In the genomic region with DNA sequence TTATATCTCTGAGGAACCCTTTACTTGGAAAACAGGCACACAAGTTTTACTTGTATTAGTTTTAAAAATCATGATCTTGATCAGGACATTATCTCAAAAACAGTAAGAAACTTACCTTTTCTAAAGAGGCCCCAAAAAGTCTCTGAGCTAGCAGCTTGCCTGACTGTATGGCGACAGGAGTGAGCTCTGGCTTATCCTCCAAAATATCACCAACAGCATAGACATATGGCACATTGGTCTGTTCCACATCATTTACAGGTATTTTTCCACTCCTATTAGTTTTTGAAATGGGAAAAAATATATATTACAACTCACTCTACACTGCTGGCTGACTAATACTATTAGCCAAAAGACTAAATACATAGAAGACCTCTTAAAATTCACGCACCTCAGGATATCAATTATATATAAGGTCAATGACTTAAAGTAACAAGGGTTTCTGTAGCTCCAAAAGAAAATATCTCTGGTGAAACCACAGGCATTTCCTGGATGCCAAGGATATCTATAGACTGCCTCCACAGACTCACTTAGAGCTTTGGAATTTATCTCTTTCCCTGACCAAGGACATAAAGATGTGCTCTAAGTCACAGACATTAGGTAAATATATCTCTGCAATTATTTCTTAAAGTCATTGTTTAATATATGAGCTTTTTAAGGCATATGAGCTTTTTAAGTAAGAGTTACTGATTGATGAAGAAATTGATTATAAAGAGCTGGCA, we compare ENCODE assay signal across 19 cellular contexts. TPM values are rescaled to one million over a fixed set of nuclear protein-coding genes. Genes with fewer than 3 reads are reported as not detected.
DNase-seq lines count a peak whose midpoint lies in the region; ATAC-seq, FAIRE-seq and TF ChIP-seq lines count a peak whose summit lies in the region.
"Had no signal": no experiment of that assay in that cellular context is flagged by ENCODE, and none has a peak within 500 bp of the region (broad histone marks: within the 10 kb centered on the region; RNA-seq: fewer than 3 reads in every experiment).

No MANE protein-coding gene starts in this region.

- H3K27ac ChIP-seq in AG04450 (ENCODE audit: low read depth, low read length) (no peak overlapping the region), mammary epithelial cell (ENCODE audit: insufficient read depth, low read depth, low read length) (peak overlapping the region; percentile 44), keratinocyte (ENCODE audit: control insufficient read depth, insufficient read depth, low read length) (no peak overlapping the region)
- H3K27ac ChIP-seq: esophagus squamous epithelium, pancreas, tibial artery had no signal

- in situ Hi-C loops in mammary epithelial cell (cut with MboI; ENCODE audit: low sequenced_read_pairs in 2 of 2) = no loop called here

- H3K4me1 Mint-ChIP-seq in natural killer cell = no peaks in the 10 kb centered on the region
- H3K4me1 Mint-ChIP-seq: WTC11 had no signal

- no TSS peak for BruUV-seq in mammary epithelial cell (replicated peaks; lab: Mats Ljungman, UMichigan)

- H3K36me3 ChIP-seq in mammary epithelial cell (ENCODE audit: insufficient read depth, low read length) (no peaks in the 10 kb centered on the region), keratinocyte (ENCODE audit: control insufficient read depth in 2 of 2, extremely low read depth in 1 of 2, insufficient read depth in 2 of 2, low read length in 2 of 2) (peaks cover 0 to 1% of the 10 kb centered on the region in 2 experiments)
- H3K36me3 ChIP-seq: pancreas had no signal

- H4K20me1 ChIP-seq in mammary epithelial cell (ENCODE audit: insufficient read depth, low read length) (no peaks in the 10 kb centered on the region), keratinocyte (ENCODE audit: control insufficient read depth, extremely low read depth, insufficient read depth, low read length) (no peaks in the 10 kb centered on the region)

- no peaks in the 10 kb centered on the region for H3K9me1 ChIP-seq in keratinocyte (ENCODE audit: control insufficient read depth, extremely low read depth, insufficient read depth, low read length)

- H3K9ac ChIP-seq in mammary epithelial cell (ENCODE audit: insufficient read depth, low read length) (no peak overlapping the region), keratinocyte (ENCODE audit: control insufficient read depth, extremely low read depth, insufficient read depth, low read length) (no peak overlapping the region)

- no peaks in the 10 kb centered on the region for H3K27me3 Mint-ChIP-seq in natural killer cell (ENCODE audit: low read depth in 2 of 2)

- peak overlapping the region; percentile 61 for H3K4me2 ChIP-seq in mammary epithelial cell (ENCODE audit: insufficient read depth, low read depth, low read length)
- peak overlapping the region; percentile 23 for H3K4me2 ChIP-seq in keratinocyte (ENCODE audit: control insufficient read depth, extremely low read depth, insufficient read depth, low read depth, low read length)

- H3K9me3 Mint-ChIP-seq in natural killer cell = no peaks in the 10 kb centered on the region
- H3K9me3 Mint-ChIP-seq: activated naive CD4-positive, alpha-beta T cell treated with anti-CD3 and anti-CD28 coated beads, Interleukin-2, amount 10 ng/mL, durations not matched to agents 7 days and 5 days; WTC11 had no signal

- H3K4me1 ChIP-seq in mammary epithelial cell (ENCODE audit: insufficient read depth, low read length) = peaks cover 37% of the 10 kb centered on the region
- peaks cover 38% of the 10 kb centered on the region for H3K4me1 ChIP-seq in keratinocyte (ENCODE audit: control insufficient read depth, extremely low read depth, insufficient read depth, low read length)
- H3K4me1 ChIP-seq: esophagus squamous epithelium, pancreas, tibial artery had no signal

- H3K4me3 ChIP-seq in AG04450 (ENCODE audit: low read depth, low read length) (no peak overlapping the region), mammary epithelial cell (replicated peaks in 1 of 3; ENCODE audit: insufficient read depth in 1 of 3, low read depth in 2 of 3, low read length in 3 of 3) (no peak overlapping the region), keratinocyte (ENCODE audit: control insufficient read depth in 2 of 3, extremely low read depth in 1 of 3, insufficient read depth in 2 of 3, low read depth in 1 of 3, low read length in 3 of 3) (no peak overlapping the region)
- H3K4me3 ChIP-seq: esophagus squamous epithelium, K562, pancreas, tibial artery had no signal

- peak; percentile 86 for FAIRE-seq in keratinocyte (lab: Jason Lieb, UNC)
- FAIRE-seq: colon, GM12891, K562, pancreas had no signal

- H2AFZ ChIP-seq in mammary epithelial cell (ENCODE audit: low read depth, low read length) (no peak overlapping the region), keratinocyte (ENCODE audit: control insufficient read depth, low read length) (no peak overlapping the region)

- dilution Hi-C loops in mammary epithelial cell (cut with HindIII; ENCODE audit: low sequenced_read_pairs) = no loop called here
- dilution Hi-C loops in keratinocyte (cut with MboI; ENCODE audit: extremely low pct_ligation_motif_present, low sequenced_read_pairs) = no loop called here

- WGBS in mammary epithelial cell (ENCODE audit: low coverage, missing lambda C conversion rate) = 43% methylated on average over 2 of the region's 2 CpGs

- intact Hi-C loops in mammary epithelial cell (cut with micrococcal nuclease) (no loop called here), natural killer cell (cut with micrococcal nuclease) (no loop called here)

- H3K4me3 Mint-ChIP-seq in natural killer cell = no peak overlapping the region
- H3K4me3 Mint-ChIP-seq: activated CD8-positive, alpha-beta memory T cell treated with anti-CD3 and anti-CD28 coated beads, Interleukin-2, amount 10 ng/mL, durations not matched to agents 7 days and 5 days; activated naive CD4-positive, alpha-beta T cell treated with anti-CD3 and anti-CD28 coated beads, Interleukin-2, amount 10 ng/mL, durations not matched to agents 7 days and 5 days; WTC11 had no signal

- H3K9me3 ChIP-seq in AG04450 (ENCODE audit: control insufficient read depth, insufficient read depth, low read length) (peaks cover 3% of the 10 kb centered on the region; the same call in 1 of the 2 replicates), mammary epithelial cell (replicated peaks; ENCODE audit: insufficient read depth, low read length) (no peaks in the 10 kb centered on the region), keratinocyte (ENCODE audit: control insufficient read depth, low read depth, low read length) (no peaks in the 10 kb centered on the region)
- H3K9me3 ChIP-seq: esophagus squamous epithelium, pancreas, tibial artery had no signal

- no peaks in the 10 kb centered on the region for H3K36me3 Mint-ChIP-seq in natural killer cell
- H3K36me3 Mint-ChIP-seq: activated naive CD4-positive, alpha-beta T cell treated with anti-CD3 and anti-CD28 coated beads, Interleukin-2, amount 10 ng/mL, durations not matched to agents 7 days and 5 days; WTC11 had no signal

- H3K27me3 ChIP-seq in AG04450 (ENCODE audit: control insufficient read depth, insufficient read depth, low read length) (no peaks in the 10 kb centered on the region), mammary epithelial cell (ENCODE audit: insufficient read depth, low read length) (no peaks in the 10 kb centered on the region), keratinocyte (ENCODE audit: control insufficient read depth, extremely low read depth, insufficient read depth, low read length) (no peaks in the 10 kb centered on the region)
- H3K27me3 ChIP-seq: esophagus squamous epithelium, pancreas, tibial artery had no signal

- no peak overlapping the region for H3K27ac Mint-ChIP-seq in natural killer cell
- H3K27ac Mint-ChIP-seq: activated CD8-positive, alpha-beta memory T cell treated with anti-CD3 and anti-CD28 coated beads, Interleukin-2, amount 10 ng/mL, durations not matched to agents 7 days and 5 days; activated naive CD4-positive, alpha-beta T cell treated with anti-CD3 and anti-CD28 coated beads, Interleukin-2, amount 10 ng/mL, durations not matched to agents 7 days and 5 days; WTC11 had no signal

- CTCF ChIA-PET in AG04450 (lab: Charles Lee) (interaction anchor here (0.8 to 1.5 kb wide), 3 partner anchors 15 to 834 kb away, joined by 3 to 5 read pairs (median 4); no protein-coding TSS in a partner anchor), mammary epithelial cell (lab: Charles Lee; ENCODE audit: low non-redundant PET) (interaction anchor here (0.6 kb wide), 1 partner anchor 33 kb away, joined by 3 read pairs; no protein-coding TSS in a partner anchor)

- DNase-seq in AG04450 (ENCODE audit: low read depth, low spot score) = peak; percentile 13
- peak; percentile 75 for DNase-seq in NCI-H226
- peak; percentile 20 for DNase-seq in mammary epithelial cell
- no peak for DNase-seq in keratinocyte (ENCODE audit: low read depth, low spot score)
- no peak for DNase-seq in natural killer cell
- DNase-seq in AG20443 (ENCODE audit: low spot score) = no peak
- DNase-seq in stimulated activated naive CD4-positive, alpha-beta T cell (lab: John Stamatoyannopoulos, UW) = no peak
- DNase-seq: activated CD8-positive, alpha-beta memory T cell treated with anti-CD3 and anti-CD28 coated beads, Interleukin-2, amount 10 ng/mL, durations not matched to agents 7 days and 5 days; activated naive CD4-positive, alpha-beta T cell treated with anti-CD3 and anti-CD28 coated beads, Interleukin-2, amount 10 ng/mL, durations not matched to agents 7 days and 5 days; DMS53; esophagus squamous epithelium; pancreas; SHP77; tibial artery had no signal

- POLR2A ChIA-PET in AG04450 (lab: Yijun Ruan, JAX) = no interaction called here

- ATAC-seq in natural killer cell (no peak), GM18873 (IDR thresholded peaks at IDR 0.05; ENCODE audit: low FRiP score, unreplicated experiment) (no peak)
- ATAC-seq: activated CD8-positive, alpha-beta memory T cell treated with anti-CD3 and anti-CD28 coated beads, Interleukin-2, amount 10 ng/mL, durations not matched to agents 7 days and 5 days; K562; pancreas; WTC11 had no signal

- H3K79me2 ChIP-seq in mammary epithelial cell (ENCODE audit: insufficient read depth, low read length) (no peaks in the 10 kb centered on the region), keratinocyte (ENCODE audit: control insufficient read depth, insufficient read depth, low read length) (no peaks in the 10 kb centered on the region)

- TF ChIP-seq CTCF in AG04450 (IDR thresholded peaks at IDR 0.05; ENCODE audit: low read depth, low read length) = no peak
- TF ChIP-seq CTCF in mammary epithelial cell (conservative IDR thresholded peaks at IDR 0.05 in 1 of 2, IDR thresholded peaks at IDR 0.05 in 1 of 2; ENCODE audit: extremely low read depth in 1 of 2, insufficient read depth in 1 of 2, low read depth in 1 of 2, low read length in 2 of 2) = no peak
- no peak for TF ChIP-seq CTCF in keratinocyte (optimal IDR thresholded peaks at IDR 0.05 in 1 of 3, IDR thresholded peaks at IDR 0.05 in 1 of 3, conservative IDR thresholded peaks at IDR 0.05 in 1 of 3; ENCODE audit: extremely low read depth in 1 of 3, insufficient read depth in 2 of 3, low read length in 3 of 3)
- TF ChIP-seq CTCF in natural killer cell (IDR thresholded peaks at IDR 0.05) = no peak

RNA-seq across cellular contexts. Expression of gene TXNRD3, which starts 33.1 kb away (rescaled TPM):
- polyA plus RNA-seq in AG04450 (2011; rRNA removed) (7.4 and 10.1 TPM in 2 replicates), mammary epithelial cell (6.8 TPM), keratinocyte (6.3 to 11.0 TPM (median 9.7 TPM) in 3 replicates)
- 9.8 and 9.9 TPM in 2 replicates for polyA minus RNA-seq in AG04450 (2011; rRNA and poly(A)+ RNA removed)
- total RNA-seq in mammary epithelial cell (10 to 100 TPM; 12.8 to 18.0 TPM), natural killer cell (1 to 10 TPM in 1 of 3 donors, under 1 TPM in 2; 0.77 to 1.1 (median 0.80) TPM)
- polyA minus RNA-seq in mammary epithelial cell (4.0 TPM), keratinocyte (9.9 to 11.5 TPM (median 11.0 TPM) in 3 replicates)
- polyA plus RNA-seq in keratinocyte (2011; ENCODE audit: low read depth) = 10.2 TPM
- polyA plus RNA-seq in keratinocyte (2011; cell fraction: cytosol; rRNA removed) = 10.2 and 11.7 TPM in 2 replicates
- 13.5 and 17.2 TPM in 2 replicates for polyA plus RNA-seq in keratinocyte (2011; cell fraction: nucleus; rRNA removed)
- polyA plus RNA-seq in keratinocyte (2012; ENCODE audit: low replicate concordance) = 13.9 and 14.3 TPM in 2 replicates
- polyA minus RNA-seq in keratinocyte (2011; cell fraction: cytosol; rRNA and poly(A)+ RNA removed) = 3.8 TPM
- polyA minus RNA-seq in keratinocyte (2011; cell fraction: nucleus; rRNA and poly(A)+ RNA removed) = 6.8 and 13.4 TPM in 2 replicates

Comparison
In these comparisons a context has a peak if more than half of its experiments do, and no peak if none do; other contexts are left out.
1. DNase-seq: peak in AG04450 (single experiment), NCI-H226 (single experiment) and mammary epithelial cell (single experiment); none in keratinocyte (single experiment), natural killer cell (single experiment), AG20443 (single experiment) and stimulated activated naive CD4-positive, alpha-beta T cell (0 of 6).